1 cellular context compared by ENCODE assay signal in the genomic region with DNA sequence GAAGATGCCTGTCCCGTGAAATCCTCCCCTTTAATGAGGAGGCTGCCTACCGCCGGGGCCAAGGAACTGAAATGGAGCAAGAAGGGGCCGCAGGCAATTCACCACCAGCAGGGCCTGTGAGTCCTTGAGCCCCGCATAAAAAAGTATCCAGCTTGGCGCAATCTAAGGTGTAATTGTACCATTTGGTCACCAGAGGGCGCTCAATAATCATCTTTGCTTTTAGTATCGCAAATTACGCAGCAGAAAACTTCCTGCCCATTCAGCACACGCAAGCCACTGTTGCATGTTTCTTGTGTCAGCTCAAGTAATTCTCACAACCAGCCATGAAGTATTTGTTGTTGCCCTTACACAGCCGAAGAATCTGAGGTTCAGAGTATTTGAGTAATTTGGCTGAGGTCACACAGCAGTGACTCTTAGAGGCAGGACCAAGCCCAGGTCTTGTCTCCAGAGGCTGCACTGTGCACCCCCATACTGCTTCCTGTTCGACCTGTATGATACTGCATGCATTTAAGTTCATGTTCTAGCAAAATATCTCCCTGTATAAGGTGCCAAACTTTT.
TF ChIP-seq lines count a peak whose summit lies in the region.

No MANE protein-coding gene starts in this region.

TF ChIP-seq in HepG2, 621 proteins besides CTCF, POLR2A, EP300 and RAD21 (continued from another document and continues in another):
- TF ChIP-seq E2F2 (CRISPR knock-in tag; IDR thresholded peaks at IDR 0.05; ENCODE audit: borderline replicate concordance) (no peak), KLF16 (CRISPR knock-in tag; IDR thresholded peaks at IDR 0.05) (no peak), NFRKB (IDR thresholded peaks at IDR 0.05) (no peak), NR3C1 (CRISPR knock-in tag; IDR thresholded peaks at IDR 0.05) (no peak), ZMYM4 (CRISPR knock-in tag; IDR thresholded peaks at IDR 0.05) (no peak), RFXAP (CRISPR knock-in tag; IDR thresholded peaks at IDR 0.05; ENCODE audit: borderline replicate concordance) (no peak), TBX3 (IDR thresholded peaks at IDR 0.05; ENCODE audit: borderline replicate concordance) (no peak), ZNF18 (CRISPR knock-in tag; IDR thresholded peaks at IDR 0.05; ENCODE audit: insufficient replicate concordance) (no peak), KDM6A (CRISPR knock-in tag; IDR thresholded peaks at IDR 0.05; ENCODE audit: low read depth) (no peak), ZNF816 (CRISPR knock-in tag; IDR thresholded peaks at IDR 0.05; ENCODE audit: borderline replicate concordance) (no peak), THYN1 (CRISPR knock-in tag; IDR thresholded peaks at IDR 0.05; ENCODE audit: borderline replicate concordance, low read depth) (no peak), SMAD9 (CRISPR knock-in tag; IDR thresholded peaks at IDR 0.05) (no peak), SIN3A (IDR thresholded peaks at IDR 0.05; ENCODE audit: borderline replicate concordance, low read depth, low read length) (no peak), KLF9 (CRISPR knock-in tag; IDR thresholded peaks at IDR 0.05; ENCODE audit: low read depth) (no peak), ZNF629 (CRISPR knock-in tag; conservative IDR thresholded peaks at IDR 0.05) (no peak), SPEN (CRISPR knock-in tag; IDR thresholded peaks at IDR 0.05; ENCODE audit: low read depth) (no peak), ZNF7 (CRISPR knock-in tag; IDR thresholded peaks at IDR 0.05) (0 out of 2 replicates have a peak, but pooled peaks have one; percentile 17), ZIK1 (CRISPR knock-in tag; IDR thresholded peaks at IDR 0.05; ENCODE audit: borderline replicate concordance, low read depth) (no peak), SRY (CRISPR knock-in tag; IDR thresholded peaks at IDR 0.05) (no peak), ZNF235 (CRISPR knock-in tag; IDR thresholded peaks at IDR 0.05; ENCODE audit: borderline replicate concordance) (no peak), ZFP36L2 (CRISPR knock-in tag; IDR thresholded peaks at IDR 0.05) (no peak), ZNF101 (CRISPR knock-in tag; IDR thresholded peaks at IDR 0.05; ENCODE audit: borderline replicate concordance, low read depth) (no peak), CEBPB (IDR thresholded peaks at IDR 0.05; ENCODE audit: borderline replicate concordance, low read depth, low read length) (0 out of 2 replicates have a peak, but pooled peaks have one; percentile 24), ZSCAN12 (CRISPR knock-in tag; IDR thresholded peaks at IDR 0.05) (no peak), CREB1 (IDR thresholded peaks at IDR 0.05) (no peak), CREB1 (CRISPR knock-in tag; IDR thresholded peaks at IDR 0.05) (no peak), SALL2 (CRISPR knock-in tag; IDR thresholded peaks at IDR 0.05) (no peak), FLYWCH1 (CRISPR knock-in tag; IDR thresholded peaks at IDR 0.05) (no peak), ETV5 (CRISPR knock-in tag; IDR thresholded peaks at IDR 0.05; ENCODE audit: borderline replicate concordance) (no peak), SMC3 (IDR thresholded peaks at IDR 0.05; ENCODE audit: low read length) (peak; percentile 94), MYPOP (CRISPR knock-in tag; IDR thresholded peaks at IDR 0.05) (0 out of 2 replicates have a peak, but pooled peaks have one; percentile 36), JDP2 (CRISPR knock-in tag; IDR thresholded peaks at IDR 0.05; ENCODE audit: borderline replicate concordance) (no peak), GPN1 (CRISPR knock-in tag; IDR thresholded peaks at IDR 0.05; ENCODE audit: borderline replicate concordance) (no peak), ZFY (CRISPR knock-in tag; IDR thresholded peaks at IDR 0.05) (no peak), KMT2B (CRISPR knock-in tag; IDR thresholded peaks at IDR 0.05) (no peak), HNRNPK (IDR thresholded peaks at IDR 0.05; ENCODE audit: low read depth, low read length, poor library complexity, severe bottlenecking) (no peak), KDM4B (CRISPR knock-in tag; IDR thresholded peaks at IDR 0.05) (no peak), RCOR2 (CRISPR knock-in tag; IDR thresholded peaks at IDR 0.05) (peak; percentile 78), ZKSCAN8 (CRISPR knock-in tag; IDR thresholded peaks at IDR 0.05; ENCODE audit: borderline replicate concordance) (0 out of 2 replicates have a peak, but pooled peaks have one; percentile 38), SOX13 (IDR thresholded peaks at IDR 0.05) (no peak), SOX13 (CRISPR knock-in tag; conservative IDR thresholded peaks at IDR 0.05 in 1 of 2, IDR thresholded peaks at IDR 0.05 in 1 of 2) (no peak), MYNN (CRISPR knock-in tag; IDR thresholded peaks at IDR 0.05; ENCODE audit: low read depth) (no peak), ZGPAT (CRISPR knock-in tag; IDR thresholded peaks at IDR 0.05) (peak; percentile 50; the same call in 1 of the 2 replicates), ZNF607 (CRISPR knock-in tag; IDR thresholded peaks at IDR 0.05; ENCODE audit: borderline replicate concordance) (no peak), SRSF1 (optimal IDR thresholded peaks at IDR 0.05; ENCODE audit: low read depth, low read length) (no peak), ZSCAN9 (CRISPR knock-in tag; IDR thresholded peaks at IDR 0.05; ENCODE audit: borderline replicate concordance) (no peak), ZBTB3 (CRISPR knock-in tag; IDR thresholded peaks at IDR 0.05; ENCODE audit: borderline replicate concordance, low read depth) (no peak), ZKSCAN1 (IDR thresholded peaks at IDR 0.05; ENCODE audit: low read length) (no peak), BCL6 (CRISPR knock-in tag; IDR thresholded peaks at IDR 0.05) (no peak), SSRP1 (CRISPR knock-in tag; IDR thresholded peaks at IDR 0.05) (no peak), ZNF775 (CRISPR knock-in tag; IDR thresholded peaks at IDR 0.05; ENCODE audit: borderline replicate concordance) (no peak), POGZ (CRISPR knock-in tag; IDR thresholded peaks at IDR 0.05) (no peak), ZNF530 (CRISPR knock-in tag; IDR thresholded peaks at IDR 0.05; ENCODE audit: low read depth) (no peak), SP140L (CRISPR knock-in tag; IDR thresholded peaks at IDR 0.05; ENCODE audit: borderline replicate concordance) (no peak), ZBTB14 (CRISPR knock-in tag; IDR thresholded peaks at IDR 0.05) (no peak), ZNF24 (IDR thresholded peaks at IDR 0.05) (no peak)
- TF ChIP-seq, protein P1, sequence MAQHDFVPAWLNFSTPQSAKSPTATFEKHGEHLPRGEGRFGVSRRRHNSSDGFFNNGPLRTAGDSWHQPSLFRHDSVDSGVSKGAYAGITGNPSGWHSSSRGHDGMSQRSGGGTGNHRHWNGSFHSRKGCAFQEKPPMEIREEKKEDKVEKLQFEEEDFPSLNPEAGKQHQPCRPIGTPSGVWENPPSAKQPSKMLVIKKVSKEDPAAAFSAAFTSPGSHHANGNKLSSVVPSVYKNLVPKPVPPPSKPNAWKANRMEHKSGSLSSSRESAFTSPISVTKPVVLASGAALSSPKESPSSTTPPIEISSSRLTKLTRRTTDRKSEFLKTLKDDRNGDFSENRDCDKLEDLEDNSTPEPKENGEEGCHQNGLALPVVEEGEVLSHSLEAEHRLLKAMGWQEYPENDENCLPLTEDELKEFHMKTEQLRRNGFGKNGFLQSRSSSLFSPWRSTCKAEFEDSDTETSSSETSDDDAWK (CRISPR knock-in tag; IDR thresholded peaks at IDR 0.05) = no peak
- TF ChIP-seq, protein P2, sequence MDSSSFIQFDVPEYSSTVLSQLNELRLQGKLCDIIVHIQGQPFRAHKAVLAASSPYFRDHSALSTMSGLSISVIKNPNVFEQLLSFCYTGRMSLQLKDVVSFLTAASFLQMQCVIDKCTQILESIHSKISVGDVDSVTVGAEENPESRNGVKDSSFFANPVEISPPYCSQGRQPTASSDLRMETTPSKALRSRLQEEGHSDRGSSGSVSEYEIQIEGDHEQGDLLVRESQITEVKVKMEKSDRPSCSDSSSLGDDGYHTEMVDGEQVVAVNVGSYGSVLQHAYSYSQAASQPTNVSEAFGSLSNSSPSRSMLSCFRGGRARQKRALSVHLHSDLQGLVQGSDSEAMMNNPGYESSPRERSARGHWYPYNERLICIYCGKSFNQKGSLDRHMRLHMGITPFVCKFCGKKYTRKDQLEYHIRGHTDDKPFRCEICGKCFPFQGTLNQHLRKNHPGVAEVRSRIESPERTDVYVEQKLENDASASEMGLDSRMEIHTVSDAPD (CRISPR knock-in tag; IDR thresholded peaks at IDR 0.05) = no peak
- TF ChIP-seq, protein P3, sequence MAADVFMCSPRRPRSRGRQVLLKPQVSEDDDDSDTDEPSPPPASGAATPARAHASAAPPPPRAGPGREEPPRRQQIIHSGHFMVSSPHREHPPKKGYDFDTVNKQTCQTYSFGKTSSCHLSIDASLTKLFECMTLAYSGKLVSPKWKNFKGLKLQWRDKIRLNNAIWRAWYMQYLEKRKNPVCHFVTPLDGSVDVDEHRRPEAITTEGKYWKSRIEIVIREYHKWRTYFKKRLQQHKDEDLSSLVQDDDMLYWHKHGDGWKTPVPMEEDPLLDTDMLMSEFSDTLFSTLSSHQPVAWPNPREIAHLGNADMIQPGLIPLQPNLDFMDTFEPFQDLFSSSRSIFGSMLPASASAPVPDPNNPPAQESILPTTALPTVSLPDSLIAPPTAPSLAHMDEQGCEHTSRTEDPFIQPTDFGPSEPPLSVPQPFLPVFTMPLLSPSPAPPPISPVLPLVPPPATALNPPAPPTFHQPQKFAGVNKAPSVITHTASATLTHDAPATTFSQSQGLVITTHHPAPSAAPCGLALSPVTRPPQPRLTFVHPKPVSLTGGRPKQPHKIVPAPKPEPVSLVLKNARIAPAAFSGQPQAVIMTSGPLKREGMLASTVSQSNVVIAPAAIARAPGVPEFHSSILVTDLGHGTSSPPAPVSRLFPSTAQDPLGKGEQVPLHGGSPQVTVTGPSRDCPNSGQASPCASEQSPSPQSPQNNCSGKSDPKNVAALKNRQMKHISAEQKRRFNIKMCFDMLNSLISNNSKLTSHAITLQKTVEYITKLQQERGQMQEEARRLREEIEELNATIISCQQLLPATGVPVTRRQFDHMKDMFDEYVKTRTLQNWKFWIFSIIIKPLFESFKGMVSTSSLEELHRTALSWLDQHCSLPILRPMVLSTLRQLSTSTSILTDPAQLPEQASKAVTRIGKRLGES (CRISPR knock-in tag; IDR thresholded peaks at IDR 0.05; ENCODE audit: borderline replicate concordance) = no peak
- TF ChIP-seq, protein P4, sequence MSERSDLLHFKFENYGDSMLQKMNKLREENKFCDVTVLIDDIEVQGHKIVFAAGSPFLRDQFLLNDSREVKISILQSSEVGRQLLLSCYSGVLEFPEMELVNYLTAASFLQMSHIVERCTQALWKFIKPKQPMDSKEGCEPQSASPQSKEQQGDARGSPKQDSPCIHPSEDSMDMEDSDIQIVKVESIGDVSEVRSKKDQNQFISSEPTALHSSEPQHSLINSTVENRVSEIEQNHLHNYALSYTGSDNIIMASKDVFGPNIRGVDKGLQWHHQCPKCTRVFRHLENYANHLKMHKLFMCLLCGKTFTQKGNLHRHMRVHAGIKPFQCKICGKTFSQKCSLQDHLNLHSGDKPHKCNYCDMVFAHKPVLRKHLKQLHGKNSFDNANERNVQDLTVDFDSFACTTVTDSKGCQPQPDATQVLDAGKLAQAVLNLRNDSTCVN (CRISPR knock-in tag; IDR thresholded peaks at IDR 0.05; ENCODE audit: borderline replicate concordance) = no peak
- TF ChIP-seq, protein P5, sequence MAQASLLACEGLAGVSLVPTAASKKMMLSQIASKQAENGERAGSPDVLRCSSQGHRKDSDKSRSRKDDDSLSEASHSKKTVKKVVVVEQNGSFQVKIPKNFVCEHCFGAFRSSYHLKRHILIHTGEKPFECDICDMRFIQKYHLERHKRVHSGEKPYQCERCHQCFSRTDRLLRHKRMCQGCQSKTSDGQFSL (CRISPR knock-in tag; IDR thresholded peaks at IDR 0.05) = peak; percentile 71; the same call in 1 of the 2 replicates
